8 cellular contexts compared by ENCODE assay signal in genomic region chr1:108559215-108560142, GRCh38. TPM values are rescaled to one million over a fixed set of nuclear protein-coding genes. Genes with fewer than 3 reads are reported as not detected.
DNase-seq lines count a peak whose midpoint lies in the region; TF ChIP-seq lines count a peak whose summit lies in the region.

Gene EEIG2 (plus strand): TSS chr1:108560100. CDS start chr1:108560429, 329 bp downstream.

- peak; percentile 96 for DNase-seq in GM03348 (ENCODE audit: low spot score)
- peak; percentile 91 for DNase-seq in H7
- DNase-seq in LNCaP clone FGC (ENCODE audit: low read depth): peak; percentile 43
- peak; percentile 82 to 89 for DNase-seq in SJCRH30
- DNase-seq in activated gamma-delta T cell treated with Interleukin-2 at 50 U/mL for 16 hours: peak; percentile 85
- DNase-seq in globus pallidus (ENCODE audit: low spot score): peak; percentile 73
- DNase-seq in occipital lobe (lab: John Stamatoyannopoulos, UW): peak; percentile 74
- peak; percentile 68 for DNase-seq in superior temporal gyrus (ENCODE audit: extremely low spot score)

- H3K27me3 ChIP-seq in H7 (ENCODE audit: control insufficient read depth, insufficient read depth, low read length): no peaks in the 10 kb centered on the region; the same call in 1 of the 2 replicates
- no peaks in the 10 kb centered on the region for H3K27me3 ChIP-seq in SJCRH30

- H3K9me3 ChIP-seq in SJCRH30 (replicated peaks): no peaks in the 10 kb centered on the region

- TF ChIP-seq CTCF in LNCaP clone FGC (IDR thresholded peaks at IDR 0.05; ENCODE audit: control insufficient read depth, extremely low read depth, insufficient read depth): peak; percentile 90

- H3K4me3 ChIP-seq in H7 (ENCODE audit: insufficient read depth, low read depth, low read length): peak within 1 kb of the TSS; percentile 74
- H3K4me3 ChIP-seq in LNCaP clone FGC (ENCODE audit: low read depth, low read length): peak within 1 kb of the TSS; percentile 53
- H3K4me3 ChIP-seq in SJCRH30: peak within 1 kb of the TSS; percentile 63

- no peaks in the 10 kb centered on the region for H3K36me3 ChIP-seq in H7 (replicated peaks; ENCODE audit: control insufficient read depth, insufficient read depth, low read length)
- no peaks in the 10 kb centered on the region for H3K36me3 ChIP-seq in SJCRH30

- H3K4me1 ChIP-seq in SJCRH30: peaks cover 5% of the 10 kb centered on the region; the same call in 1 of the 2 replicates

- peak within 1 kb of the TSS; percentile 20; the same call in 1 of the 2 replicates for H3K27ac ChIP-seq in SJCRH30

RNA-seq across cellular contexts. Expression of gene EEIG2, which starts in this region (rescaled TPM):
- total RNA-seq in H7 (2014; rRNA removed; shearing (Covaris generic)): 25.1 and 39.6 TPM in 2 replicates
- 15.8 and 17.9 TPM in 2 replicates for total RNA-seq in SJCRH30 (2014; rRNA removed; shearing (Covaris generic))
- 61.1 TPM for total RNA-seq in occipital lobe

Comparison
In these comparisons a context has a peak if more than half of its experiments do, and no peak if none do; other contexts are left out.
1. Peak in every context shown above with its lines: DNase-seq, H3K4me3 ChIP-seq and H3K27ac ChIP-seq.
2. DNase-seq: peak in every context shown above with its lines; median percentile 96 in GM03348; 91 in H7; 86 in SJCRH30; 85 in activated gamma-delta T cell treated with Interleukin-2 at 50 U/mL for 16 hours; 74 in occipital lobe; 73 in globus pallidus; 68 in superior temporal gyrus; 43 in LNCaP clone FGC.